ENCODE assay signal across 12 cellular contexts in genomic region chr12:130714091-130714590, GRCh38. TPM values are rescaled to one million over a fixed set of nuclear protein-coding genes. Genes with fewer than 3 reads are reported as not detected.
A peak's percentile ranks its signal among the peaks of the same experiment; 100 is the strongest.
DNase-seq lines count a peak whose midpoint lies in the region; ATAC-seq, FAIRE-seq and TF ChIP-seq lines count a peak whose summit lies in the region.
"Had no signal": no experiment of that assay in that cellular context is flagged by ENCODE, and none has a peak within 500 bp of the region (broad histone marks: within the 10 kb centered on the region; RNA-seq: fewer than 3 reads in every experiment).

No MANE protein-coding gene starts in this region.

- H3K9me3 Mint-ChIP-seq in brain (peaks cover 0 to 71% (median 3%) of the 10 kb centered on the region in 5 experiments), naive B cell (peaks cover 0 to 16% (median 7%) of the 10 kb centered on the region in 7 donors)
- no peaks in the 10 kb centered on the region for H3K9me3 Mint-ChIP-seq in T-helper 2 cell treated with Interferon-gamma antibody and Interleukin-4, amounts not matched to agents 5 μg/mL and 100 μg/mL, for 36 hours

- H3K27me3 Mint-ChIP-seq in brain (no peaks in the 10 kb centered on the region), naive B cell (peaks cover 25 to 73% (median 61%) of the 10 kb centered on the region in 3 donors)
- peaks cover 48% of the 10 kb centered on the region for H3K27me3 Mint-ChIP-seq in T-helper 2 cell treated with Interferon-gamma antibody and Interleukin-4, amounts not matched to agents 5 μg/mL and 100 μg/mL, for 36 hours (ENCODE audit: low read depth)

- no peak for FAIRE-seq in urothelium cell line (lab: Jason Lieb, UNC)

- ATAC-seq in Right ventricle myocardium superior (ENCODE audit: poor library complexity), result no peak
- no peak for ATAC-seq in left ventricle myocardium superior
- ATAC-seq in naive B cell (ENCODE audit: low read depth in 2 of 2), result no peak

- H3K4me3 Mint-ChIP-seq in brain (peak overlapping the region in 4 of 5 experiments; percentile 49 to 97 (median 90)), naive B cell (peak overlapping the region in 5 of 8 donors; percentile 6 to 82 (median 26))
- no peak overlapping the region for H3K4me3 Mint-ChIP-seq in T-helper 2 cell treated with Interferon-gamma antibody and Interleukin-4, amounts not matched to agents 5 μg/mL and 100 μg/mL, for 36 hours
- H3K4me3 Mint-ChIP-seq: activated T-cell treated with anti-CD3 and anti-CD28 coated beads, Interleukin-2, amount 50 U/mL, for 4 hours had no signal

- TF ChIP-seq CTCF in brain (conservative IDR thresholded peaks at IDR 0.05), result no peak

- intact Hi-C loops in Right ventricle myocardium superior (cut with DNase I), result no loop called here
- intact Hi-C loops in left ventricle myocardium superior (cut with micrococcal nuclease), result no loop called here

- peak overlapping the region in 1 of 5 experiments; percentile 65 for H3K27ac Mint-ChIP-seq in brain
- no peak overlapping the region for H3K27ac Mint-ChIP-seq in naive B cell
- H3K27ac Mint-ChIP-seq in T-helper 2 cell treated with Interferon-gamma antibody and Interleukin-4, amounts not matched to agents 5 μg/mL and 100 μg/mL, for 36 hours, result no peak overlapping the region
- H3K27ac Mint-ChIP-seq: progenitor cell of endocrine pancreas had no signal

- H3K4me1 Mint-ChIP-seq in brain (peaks cover 50% of the 10 kb centered on the region), naive B cell (peaks cover 4 to 12% (median 5%) of the 10 kb centered on the region in 3 donors)
- no peaks in the 10 kb centered on the region for H3K4me1 Mint-ChIP-seq in T-helper 2 cell treated with Interferon-gamma antibody and Interleukin-4, amounts not matched to agents 5 μg/mL and 100 μg/mL, for 36 hours (ENCODE audit: low read depth)

- H3K36me3 Mint-ChIP-seq in brain (no peaks in the 10 kb centered on the region), naive B cell (peaks cover 0 to 7% of the 10 kb centered on the region in 2 donors)
- no peaks in the 10 kb centered on the region for H3K36me3 Mint-ChIP-seq in T-helper 2 cell treated with Interferon-gamma antibody and Interleukin-4, amounts not matched to agents 5 μg/mL and 100 μg/mL, for 36 hours (ENCODE audit: low read depth)

- DNase-seq in Right ventricle myocardium superior (peak; percentile 36), left ventricle myocardium superior (no peak), naive B cell (no peak), urothelium cell line (ENCODE audit: low spot score) (peak; percentile 15), HT-29 (ENCODE audit: low spot score) (no peak), glomerular visceral epithelial cell (ENCODE audit: extremely low spot score) (no peak)
- DNase-seq in T-helper 2 cell treated with Interferon-gamma antibody and Interleukin-4, amounts not matched to agents 5 μg/mL and 100 μg/mL, for 36 hours (ENCODE audit: low spot score), result no peak
- DNase-seq: activated T-cell treated with anti-CD3 and anti-CD28 coated beads, Interleukin-2, amount 50 U/mL, for 4 hours; Calu3 had no signal

RNA-seq across cellular contexts. Expression of gene RIMBP2, which starts 2.0 kb away (rescaled TPM):
- not detected for total RNA-seq in Right ventricle myocardium superior
- 0.40 TPM for total RNA-seq in left ventricle myocardium superior
- polyA plus RNA-seq in brain (ENCODE audit: insufficient read depth, low read depth, low replicate concordance), result 15.0 TPM
- under 1 TPM in 1 of 6 donors, not detected in 5; 0.04 TPM for polyA plus RNA-seq in naive B cell (ENCODE audit: low read depth in 6 of 6)
- total RNA-seq in HT-29 (2014; rRNA removed; shearing (Covaris generic)), result 0.34 and 0.97 TPM in 2 replicates
- total RNA-seq: activated T-cell treated with anti-CD3 and anti-CD28 coated beads, Interleukin-2, amount 50 U/mL, for 4 hours; RPMI7951 had no signal

Comparison
In these comparisons a context has a peak if more than half of its experiments do, and no peak if none do; other contexts are left out.
1. DNase-seq: peak in Right ventricle myocardium superior (single experiment) and urothelium cell line (single experiment); none in left ventricle myocardium superior (single experiment), naive B cell (single experiment), HT-29 (single experiment), T-helper 2 cell treated with Interferon-gamma antibody and Interleukin-4, amounts not matched to agents 5 μg/mL and 100 μg/mL, for 36 hours (single experiment) and glomerular visceral epithelial cell (single experiment).